ENCODE assay signal across 19 cellular contexts in genomic region chr2:120731175-120731574, GRCh38. TPM values are rescaled to one million over a fixed set of nuclear protein-coding genes. Genes with fewer than 3 reads are reported as not detected.
"Had no signal": no experiment of that assay in that cellular context is flagged by ENCODE, and none has a peak within 500 bp of the region (broad histone marks: within the 10 kb centered on the region; RNA-seq: fewer than 3 reads in every experiment).

No MANE protein-coding gene starts in this region.

- ATAC-seq: effector memory CD8-positive, alpha-beta T cell; natural killer cell; sciatic nerve; stimulated activated memory B cell treated with anti-CD40 and anti-IgM and Interleukin-4, amounts not matched to agents 10 μg/mL and 1 μg/mL and 100 μg/mL, for 72 hours had no signal

- DNase-seq: cortex of kidney; effector memory CD8-positive, alpha-beta T cell; erythroblast; esophagus squamous epithelium; head of caudate nucleus; natural killer cell; stimulated activated CD4-positive, alpha-beta T cell treated with anti-CD3 and anti-CD28 coated beads, Interleukin-2, amount 100 ng/mL, for 24 hours; stimulated activated CD4-positive, alpha-beta T cell treated with anti-CD3 and anti-CD28 coated beads, Interleukin-4, amount 100 ng/mL, for 4 hours; trophoblast cell had no signal

- H3K9me3 Mint-ChIP-seq: effector memory CD8-positive, alpha-beta T cell; natural killer cell; stimulated activated memory B cell treated with anti-CD40 and anti-IgM and Interleukin-4, amounts not matched to agents 10 μg/mL and 1 μg/mL and 100 μg/mL, for 72 hours; stimulated activated naive CD8-positive, alpha-beta T cell treated with anti-CD3 and anti-CD28 coated beads, Interleukin-15, Interleukin-2, amounts not matched to agents 100 ng/mL and 50 ng/mL, for 24 hours had no signal

- H3K4me1 Mint-ChIP-seq: memory B cell; natural killer cell; stimulated activated memory B cell treated with anti-CD40 and anti-IgM and Interleukin-4, amounts not matched to agents 10 μg/mL and 1 μg/mL and 100 μg/mL, for 72 hours had no signal

- H3K4me3 Mint-ChIP-seq: effector memory CD8-positive, alpha-beta T cell; memory B cell; natural killer cell; stimulated activated memory B cell treated with anti-CD40 and anti-IgM and Interleukin-4, amounts not matched to agents 10 μg/mL and 1 μg/mL and 100 μg/mL, for 72 hours; stimulated activated naive CD8-positive, alpha-beta T cell treated with anti-CD3 and anti-CD28 coated beads, Interleukin-15, Interleukin-2, amounts not matched to agents 100 ng/mL and 50 ng/mL, for 24 hours had no signal

- H3K4me1 ChIP-seq: parathyroid adenoma had no signal

- H3K36me3 Mint-ChIP-seq: memory B cell; natural killer cell; stimulated activated memory B cell treated with anti-CD40 and anti-IgM and Interleukin-4, amounts not matched to agents 10 μg/mL and 1 μg/mL and 100 μg/mL, for 72 hours had no signal

- H3K9me3 ChIP-seq: neutrophil had no signal

- H2AFZ ChIP-seq: parathyroid adenoma had no signal

- H3K27ac ChIP-seq: esophagus squamous epithelium, neutrophil, parathyroid adenoma had no signal

- H3K36me3 ChIP-seq: esophagus squamous epithelium, neutrophil had no signal

- H3K4me3 ChIP-seq: esophagus squamous epithelium, lung, smooth muscle cell had no signal

- H3K27ac Mint-ChIP-seq: effector memory CD8-positive, alpha-beta T cell; memory B cell; natural killer cell; progenitor cell of endocrine pancreas; stimulated activated memory B cell treated with anti-CD40 and anti-IgM and Interleukin-4, amounts not matched to agents 10 μg/mL and 1 μg/mL and 100 μg/mL, for 72 hours; stimulated activated naive CD8-positive, alpha-beta T cell treated with anti-CD3 and anti-CD28 coated beads, Interleukin-15, Interleukin-2, amounts not matched to agents 100 ng/mL and 50 ng/mL, for 24 hours had no signal

- H3K4me2 ChIP-seq: smooth muscle cell had no signal

- H3K9ac ChIP-seq: parathyroid adenoma had no signal

RNA-seq across cellular contexts. Expression of gene GLI2, which starts 4.5 kb away (rescaled TPM):
- total RNA-seq: mononuclear cell, natural killer cell had no signal
